30 cellular contexts compared by ENCODE assay signal in genomic region chr16:87454391-87454790, GRCh38.
"Had no signal": no experiment of that assay in that cellular context is flagged by ENCODE, and none has a peak within 500 bp of the region (broad histone marks: within the 10 kb centered on the region; RNA-seq: fewer than 3 reads in every experiment).

No MANE protein-coding gene starts in this region.

- H3K36me3 Mint-ChIP-seq: activated CD8-positive, alpha-beta memory T cell treated with anti-CD3 and anti-CD28 coated beads, Interleukin-2, amount 10 ng/mL, durations not matched to agents 7 days and 5 days had no signal

- H3K4me3 ChIP-seq: adrenal gland, body of pancreas, colonic mucosa, esophagus squamous epithelium had no signal

- H3K27me3 ChIP-seq: adrenal gland, body of pancreas, colonic mucosa, esophagus squamous epithelium had no signal

- H3K27ac Mint-ChIP-seq: activated CD4-positive, alpha-beta memory T cell treated with anti-CD3 and anti-CD28 coated beads for 36 hours; activated CD4-positive, alpha-beta T cell treated with anti-CD3 and anti-CD28 coated beads, Interleukin-2, amount 10 ng/mL, durations not matched to agents 24 days and 14 days; activated CD8-positive, alpha-beta memory T cell treated with anti-CD3 and anti-CD28 coated beads, Interleukin-2, amount 10 ng/mL, durations not matched to agents 7 days and 5 days; activated CD8-positive, alpha-beta T cell treated with anti-CD3 and anti-CD28 coated beads, Interleukin-2, amount 10 ng/mL, durations not matched to agents 7 days and 5 days; activated naive CD4-positive, alpha-beta T cell treated with anti-CD3 and anti-CD28 coated beads, Interleukin-2, amount 50 U/mL, for 72 hours; activated T-helper 17 cell treated with anti-CD3 and anti-CD28 coated beads, Interleukin-2, amount 50 U/mL, for 72 hours had no signal

- H3K4me3 Mint-ChIP-seq: activated CD4-positive, alpha-beta memory T cell treated with anti-CD3 and anti-CD28 coated beads for 36 hours; activated CD4-positive, alpha-beta T cell treated with anti-CD3 and anti-CD28 coated beads for 36 hours; activated CD4-positive, alpha-beta T cell treated with anti-CD3 and anti-CD28 coated beads, Interleukin-2, amount 10 ng/mL, durations not matched to agents 24 days and 14 days; activated CD8-positive, alpha-beta memory T cell treated with anti-CD3 and anti-CD28 coated beads, Interleukin-2, amount 10 ng/mL, durations not matched to agents 7 days and 5 days; activated CD8-positive, alpha-beta T cell treated with anti-CD3 and anti-CD28 coated beads, Interleukin-2, amount 10 ng/mL, durations not matched to agents 7 days and 5 days; activated T-helper 17 cell treated with anti-CD3 and anti-CD28 coated beads, Interleukin-2, amount 50 U/mL, for 72 hours had no signal

- H3K36me3 ChIP-seq: colonic mucosa had no signal

- FAIRE-seq: endometrium, endothelial cell of umbilical vein, frontal cortex had no signal

- H3K27me3 Mint-ChIP-seq: activated CD4-positive, alpha-beta memory T cell treated with anti-CD3 and anti-CD28 coated beads for 36 hours; activated CD4-positive, alpha-beta T cell treated with anti-CD3 and anti-CD28 coated beads for 36 hours; activated CD4-positive, alpha-beta T cell treated with anti-CD3 and anti-CD28 coated beads, Interleukin-2, amount 10 ng/mL, durations not matched to agents 24 days and 14 days; activated T-helper 17 cell treated with anti-CD3 and anti-CD28 coated beads, Interleukin-2, amount 50 U/mL, for 72 hours had no signal

- H3K9me3 Mint-ChIP-seq: activated CD4-positive, alpha-beta memory T cell treated with anti-CD3 and anti-CD28 coated beads for 36 hours; activated CD4-positive, alpha-beta T cell treated with anti-CD3 and anti-CD28 coated beads, Interleukin-2, amount 10 ng/mL, durations not matched to agents 24 days and 14 days; activated naive CD4-positive, alpha-beta T cell treated with anti-CD3 and anti-CD28 coated beads, Interleukin-2, amount 50 U/mL, for 72 hours; activated T-helper 17 cell treated with anti-CD3 and anti-CD28 coated beads, Interleukin-2, amount 50 U/mL, for 72 hours had no signal

- DNase-seq: activated CD4-positive, alpha-beta memory T cell treated with anti-CD3 and anti-CD28 coated beads for 36 hours; activated CD4-positive, alpha-beta T cell treated with anti-CD3 and anti-CD28 coated beads for 36 hours; activated CD4-positive, alpha-beta T cell treated with anti-CD3 and anti-CD28 coated beads, Interleukin-2, amount 10 ng/mL, durations not matched to agents 24 days and 14 days; activated CD4-positive, CD25-positive, alpha-beta regulatory T cell; activated CD4-positive, CD25-positive, alpha-beta regulatory T cell treated with anti-CD3 and anti-CD28 coated beads, Interleukin-2, amount 50 U/mL, for 72 hours; activated CD8-positive, alpha-beta memory T cell treated with anti-CD3 and anti-CD28 coated beads, Interleukin-2, amount 10 ng/mL, durations not matched to agents 7 days and 5 days; activated CD8-positive, alpha-beta memory T cell treated with anti-CD3 and anti-CD28 coated beads, Interleukin-2, amount 50 U/mL, for 4 hours; activated CD8-positive, alpha-beta T cell treated with anti-CD3 and anti-CD28 coated beads, Interleukin-2, amount 10 ng/mL, durations not matched to agents 7 days and 5 days; activated effector memory CD4-positive, alpha-beta T cell treated with Interleukin-2 at 50 U/mL for 16 hours; activated gamma-delta T cell treated with Interleukin-2 at 50 U/mL for 16 hours; activated naive CD4-positive, alpha-beta T cell treated with Interleukin-2 at 50 U/mL for 16 hours; activated T-cell treated with anti-CD3 and anti-CD28 coated beads, Interleukin-2, amount 50 U/mL, for 1 hour; adrenal gland; amygdala; aorta; body of pancreas; caudate nucleus; cerebellar nuclear complex; colonic mucosa; effector CD8-positive, alpha-beta T cell; esophagus squamous epithelium; head of caudate nucleus; hippocampal formation; T-helper 2 cell had no signal

- ATAC-seq: activated CD4-positive, alpha-beta T cell treated with anti-CD3 and anti-CD28 coated beads for 36 hours; activated CD8-positive, alpha-beta memory T cell treated with anti-CD3 and anti-CD28 coated beads, Interleukin-2, amount 10 ng/mL, durations not matched to agents 7 days and 5 days; activated CD8-positive, alpha-beta T cell treated with anti-CD3 and anti-CD28 coated beads, Interleukin-2, amount 10 ng/mL, durations not matched to agents 7 days and 5 days; activated naive CD4-positive, alpha-beta T cell treated with anti-CD3 and anti-CD28 coated beads, Interleukin-2, amount 50 U/mL, for 72 hours; activated T-helper 17 cell treated with anti-CD3 and anti-CD28 coated beads, Interleukin-2, amount 50 U/mL, for 72 hours; body of pancreas had no signal

- H3K27ac ChIP-seq: body of pancreas, colonic mucosa, epithelial cell of prostate, esophagus squamous epithelium had no signal

- H3K9me3 ChIP-seq: adrenal gland, body of pancreas, colonic mucosa, esophagus squamous epithelium had no signal
